ENCODE assay signal across 31 cellular contexts in genomic region chr5:83066548-83067110, GRCh38. TPM values are rescaled to one million over a fixed set of nuclear protein-coding genes. Genes with fewer than 3 reads are reported as not detected.
DNase-seq lines count a peak whose midpoint lies in the region; ATAC-seq, FAIRE-seq and TF ChIP-seq lines count a peak whose summit lies in the region.
"Had no signal": no experiment of that assay in that cellular context is flagged by ENCODE, and none has a peak within 500 bp of the region (broad histone marks: within the 10 kb centered on the region; RNA-seq: fewer than 3 reads in every experiment).

No MANE protein-coding gene starts in this region.

- H3K36me3 ChIP-seq in HEK293 (ENCODE audit: control insufficient read depth in 2 of 2, insufficient read depth in 1 of 2, low read length in 2 of 2) (peaks cover 0 to 18% of the 10 kb centered on the region in 2 experiments; a peak in 1 of 3 replicates), HepG2 (replicated peaks in 1 of 2; ENCODE audit: control insufficient read depth in 1 of 2, insufficient read depth in 2 of 2, low read length in 2 of 2) (peaks cover 1 to 19% of the 10 kb centered on the region in 2 experiments; a peak in 4 of 5 replicates), testis (ENCODE audit: low read depth, missing control alignments) (no peaks in the 10 kb centered on the region)
- H3K36me3 ChIP-seq: Peyer's patch, thyroid gland had no signal

- peak overlapping the region; percentile 57 for H3K27ac Mint-ChIP-seq in Calu3 (ENCODE audit: unreplicated experiment)
- H3K27ac Mint-ChIP-seq in central memory CD8-positive, alpha-beta T cell (ENCODE audit: low read depth), result peak overlapping the region; percentile 44
- no peak overlapping the region for H3K27ac Mint-ChIP-seq in activated CD4-positive, alpha-beta T cell treated with anti-CD3 and anti-CD28 coated beads for 36 hours

- CTCF ChIA-PET in Calu3 (lab: Charles Lee) (interaction anchor here (0.7 kb wide), 1 partner anchor 247 kb away, joined by 3 read pairs; no protein-coding TSS in a partner anchor), HEK293 (lab: Yijun Ruan, JAX) (interaction anchor here (1.1 kb wide), 1 partner anchor 36 kb away, joined by 3 read pairs; no protein-coding TSS in a partner anchor), HepG2 (lab: Yijun Ruan, JAX; ENCODE audit: low intra/inter-chr PET ratio, low total read pairs) (no interaction called here)
- CTCF ChIA-PET in activated CD4-positive, alpha-beta T cell treated with anti-CD3 and anti-CD28 coated beads for 36 hours (lab: Charles Lee), result interaction anchor here (0.6 kb wide), 1 partner anchor 364 kb away, joined by 3 read pairs; no protein-coding TSS in a partner anchor

- ATAC-seq in central memory CD8-positive, alpha-beta T cell (replicated peaks; ENCODE audit: extremely low read depth, poor library complexity, severe bottlenecking), result no peak
- no peak for ATAC-seq in HepG2
- ATAC-seq in activated CD4-positive, alpha-beta T cell treated with anti-CD3 and anti-CD28 coated beads for 36 hours, result no peak

- TF ChIP-seq EP300 in HepG2 (IDR thresholded peaks at IDR 0.05; ENCODE audit: low read depth in 2 of 2, low read length in 2 of 2) (no peak), HepG2 (CRISPR knock-in tag; IDR thresholded peaks at IDR 0.05; ENCODE audit: borderline replicate concordance) (no peak)

- 100% methylated on average over 2 of the region's 3 CpGs for WGBS in HepG2 (ENCODE audit: low lambda C conversion rate)
- 91 to 96% methylated on average over 3 of the region's 3 CpGs for WGBS in testis, 2 donors

- H3K27me3 ChIP-seq in HepG2 (ENCODE audit: control insufficient read depth in 1 of 2, insufficient read depth in 2 of 2, low read length in 2 of 2), result no peaks in the 10 kb centered on the region
- H3K27me3 ChIP-seq in testis, result no peaks in the 10 kb centered on the region
- H3K27me3 ChIP-seq: BLaER1, brain microvascular endothelial cell, dorsolateral prefrontal cortex, hepatocyte, Peyer's patch, stomach, thyroid gland had no signal

- TF ChIP-seq RAD21 in HepG2 (CRISPR knock-in tag; IDR thresholded peaks at IDR 0.05), result no peak

- H3K79me2 ChIP-seq in HepG2 (ENCODE audit: insufficient read depth, low read length), result peaks cover 86% of the 10 kb centered on the region

- H3K4me1 ChIP-seq in HEK293 (ENCODE audit: control insufficient read depth, insufficient read depth, low read length) (peaks cover 7% of the 10 kb centered on the region), HepG2 (ENCODE audit: insufficient read depth, low read length) (peaks cover 25% of the 10 kb centered on the region), testis (no peaks in the 10 kb centered on the region)
- H3K4me1 ChIP-seq: BLaER1, Peyer's patch, thyroid gland had no signal

- TF ChIP-seq POLR2A in HepG2 (IDR thresholded peaks at IDR 0.05; ENCODE audit: insufficient read depth in 1 of 2, low read depth in 2 of 2, low read length in 2 of 2) (no peak), testis (IDR thresholded peaks at IDR 0.05) (no peak)

- H3K4me3 ChIP-seq in HEK293 (ENCODE audit: low read depth, low read length) (no peak overlapping the region), HepG2 (replicated peaks in 1 of 3; ENCODE audit: insufficient read depth in 1 of 3, low read depth in 2 of 3, low read length in 3 of 3) (no peak overlapping the region), testis (no peak overlapping the region)
- H3K4me3 ChIP-seq: BLaER1, dorsolateral prefrontal cortex, hepatocyte, left ventricle myocardium inferior, Peyer's patch, stomach, thyroid gland had no signal

- POLR2A ChIA-PET in HEK293 (lab: Yijun Ruan, JAX), result no interaction called here
- POLR2A ChIA-PET in HepG2 (lab: Yijun Ruan, JAX), result no interaction called here
- POLR2A ChIA-PET in activated CD4-positive, alpha-beta T cell treated with anti-CD3 and anti-CD28 coated beads for 36 hours (lab: Charles Lee), result no interaction called here

- no peaks in the 10 kb centered on the region for H3K9me3 Mint-ChIP-seq in Calu3 (ENCODE audit: low read depth, unreplicated experiment)
- no peaks in the 10 kb centered on the region for H3K9me3 Mint-ChIP-seq in central memory CD8-positive, alpha-beta T cell
- H3K9me3 Mint-ChIP-seq in activated CD4-positive, alpha-beta T cell treated with anti-CD3 and anti-CD28 coated beads for 36 hours (ENCODE audit: low read depth), result no peaks in the 10 kb centered on the region
- H3K9me3 Mint-ChIP-seq: activated T-helper 2 cell treated with anti-CD3 and anti-CD28 coated beads, Interferon-gamma antibody, Interleukin-2, Interleukin-4, amounts not matched to agents 10 μg/mL and 5 μg/mL and 100 μg/mL, durations not matched to agents 14 hours and 24 hours and 36 hours had no signal

- no peak overlapping the region for H3K4me2 ChIP-seq in HepG2 (ENCODE audit: low read depth, low read length)
- H3K4me2 ChIP-seq: BLaER1, hepatocyte had no signal

- H3K9me3 ChIP-seq in HEK293 (ENCODE audit: control insufficient read depth, insufficient read depth, low read depth, low read length) (no peaks in the 10 kb centered on the region), HepG2 (ENCODE audit: low read length) (no peaks in the 10 kb centered on the region), testis (no peaks in the 10 kb centered on the region)
- H3K9me3 ChIP-seq: BLaER1, left ventricle myocardium inferior, Peyer's patch, stomach, thyroid gland had no signal

- in situ Hi-C loops in HepG2 (cut with HindIII; ENCODE audit: extremely low pct_ligation_motif_present, low pct_unique_long_range_greater_than_20kb), result no loop called here

- H3K27me3 Mint-ChIP-seq in Calu3 (ENCODE audit: unreplicated experiment), result no peaks in the 10 kb centered on the region
- H3K27me3 Mint-ChIP-seq in central memory CD8-positive, alpha-beta T cell, result no peaks in the 10 kb centered on the region
- no peaks in the 10 kb centered on the region for H3K27me3 Mint-ChIP-seq in activated CD4-positive, alpha-beta T cell treated with anti-CD3 and anti-CD28 coated beads for 36 hours

- peaks cover 44% of the 10 kb centered on the region for H3K4me1 Mint-ChIP-seq in Calu3 (ENCODE audit: low read depth, unreplicated experiment)
- peaks cover 56% of the 10 kb centered on the region for H3K4me1 Mint-ChIP-seq in central memory CD8-positive, alpha-beta T cell
- peaks cover 33% of the 10 kb centered on the region for H3K4me1 Mint-ChIP-seq in activated CD4-positive, alpha-beta T cell treated with anti-CD3 and anti-CD28 coated beads for 36 hours

- H3K9ac ChIP-seq in HepG2 (ENCODE audit: insufficient read depth, low read depth, low read length), result no peak overlapping the region
- H3K9ac ChIP-seq: BLaER1 had no signal

- peaks cover 13% of the 10 kb centered on the region for H3K36me3 Mint-ChIP-seq in Calu3 (ENCODE audit: insufficient read depth, unreplicated experiment)
- peaks cover 5% of the 10 kb centered on the region for H3K36me3 Mint-ChIP-seq in central memory CD8-positive, alpha-beta T cell (ENCODE audit: insufficient read depth)
- H3K36me3 Mint-ChIP-seq in activated CD4-positive, alpha-beta T cell treated with anti-CD3 and anti-CD28 coated beads for 36 hours (ENCODE audit: low read depth), result peaks cover 33% of the 10 kb centered on the region

- no peak for DNase-seq in Calu3
- no peak for DNase-seq in central memory CD8-positive, alpha-beta T cell (ENCODE audit: low spot score in 2 of 2)
- no peak for DNase-seq in HepG2 (ENCODE audit: low spot score)
- DNase-seq in testis, result no peak
- no peak for DNase-seq in activated CD4-positive, alpha-beta T cell treated with anti-CD3 and anti-CD28 coated beads for 36 hours
- no peak for DNase-seq in nucleus accumbens (lab: John Stamatoyannopoulos, UW)
- DNase-seq: activated CD4-positive, alpha-beta T cell treated with anti-CD3 and anti-CD28 coated beads for 4 hours; activated CD8-positive, alpha-beta memory T cell treated with anti-CD3 and anti-CD28 coated beads for 24 hours; activated naive CD4-positive, alpha-beta T cell treated with anti-CD3 and anti-CD28 coated beads, Interleukin-2, amount 50 U/mL, for 16 hours; activated T-cell treated with anti-CD3 and anti-CD28 coated beads for 4 hours; amniotic stem cell; brain microvascular endothelial cell; DMS153; dorsolateral prefrontal cortex; foreskin melanocyte; KG1; left ventricle myocardium inferior; MM.1S; NCI-H1436 treated with DMSO at 0.1 percent for 48 hours; NCI-H82; Peyer's patch; SHP77; stimulated activated CD4-positive, alpha-beta T cell treated with anti-CD3 and anti-CD28 coated beads, Interleukin-4, amount 100 ng/mL, for 1 hour; stomach; thyroid gland had no signal

- peaks cover 15% of the 10 kb centered on the region for H4K20me1 ChIP-seq in HepG2 (ENCODE audit: insufficient read depth, low read length)

- FAIRE-seq in HepG2 (lab: Jason Lieb, UNC), result no peak
- FAIRE-seq: GM12891, islet of Langerhans had no signal

- H2AFZ ChIP-seq in HepG2 (ENCODE audit: low read length), result no peak overlapping the region
- H2AFZ ChIP-seq: hepatocyte had no signal

- TF ChIP-seq CTCF in Calu3 (IDR thresholded peaks at IDR 0.05; ENCODE audit: unreplicated experiment) (no peak), HEK293 (tag by site-specific recombination; IDR thresholded peaks at IDR 0.05) (no peak), HepG2 (CRISPR knock-in tag; IDR thresholded peaks at IDR 0.05) (no peak), testis (IDR thresholded peaks at IDR 0.05) (no peak)

- intact Hi-C loops in Calu3 (cut with micrococcal nuclease; ENCODE audit: unreplicated experiment), result loop anchor here (10.0 kb wide), 1 partner anchor 702 kb away; no protein-coding TSS in a partner anchor
- intact Hi-C loops in HepG2 (cut with micrococcal nuclease; ENCODE audit: unreplicated experiment), result loop anchor here (10.0 kb wide), 1 partner anchor 408 kb away; the partner anchor contains the start of gene VCAN
- intact Hi-C loops in testis (cut with DNase I; ENCODE audit: low total_unique reads), result no loop called here
- intact Hi-C loops in activated CD4-positive, alpha-beta T cell treated with anti-CD3 and anti-CD28 coated beads for 36 hours (cut with DNase I, micrococcal nuclease), result no loop called here

- no peak overlapping the region for H3K4me3 Mint-ChIP-seq in Calu3 (ENCODE audit: low read depth, unreplicated experiment)
- no peak overlapping the region for H3K4me3 Mint-ChIP-seq in central memory CD8-positive, alpha-beta T cell
- H3K4me3 Mint-ChIP-seq in activated CD4-positive, alpha-beta T cell treated with anti-CD3 and anti-CD28 coated beads for 36 hours, result no peak overlapping the region

- no TSS peak for BruUV-seq in Calu3 (replicated peaks; lab: Mats Ljungman, UMichigan)
- BruUV-seq in HepG2 (replicated peaks; lab: Mats Ljungman, UMichigan), result no TSS peak

- no peak overlapping the region for H3K27ac ChIP-seq in HEK293 (ENCODE audit: extremely low read depth, low read depth, low read length)
- H3K27ac ChIP-seq in HepG2 (ENCODE audit: extremely low read length, insufficient read depth, low read length), result no peak overlapping the region
- no peak overlapping the region for H3K27ac ChIP-seq in testis
- H3K27ac ChIP-seq: BLaER1, brain microvascular endothelial cell, dorsolateral prefrontal cortex, hepatocyte, left ventricle myocardium inferior, Peyer's patch, stomach, thyroid gland had no signal

RNA-seq across cellular contexts. Expression of gene TMEM167A, which starts 10.6 kb away (rescaled TPM):
- total RNA-seq in Calu3 (2022), result 161 and 165 TPM in 2 replicates
- 78.7 and 122 TPM in 2 replicates for total RNA-seq in HepG2 (2016; rRNA removed; fragmentation: Illumina TruSeq; extraction: Trizol)
- 56.0 and 68.4 TPM in 2 replicates for total RNA-seq in HepG2 (2016; cell fraction: cytosol; rRNA removed; fragmentation: Illumina TruSeq; extraction: Trizol; ENCODE audit: low read depth)
- 83.6 and 113 TPM in 2 replicates for total RNA-seq in HepG2 (2016; cell fraction: insoluble cytoplasmic fraction; rRNA removed; fragmentation: Illumina TruSeq; extraction: Trizol)
- 101 and 103 TPM in 2 replicates for total RNA-seq in HepG2 (2016; cell fraction: membrane; rRNA removed; fragmentation: Illumina TruSeq; extraction: Trizol)
- total RNA-seq in HepG2 (2016; cell fraction: nucleus; rRNA removed; fragmentation: Illumina TruSeq; extraction: Trizol), result 48.5 and 52.0 TPM in 2 replicates
- 31.2 and 47.0 TPM in 2 replicates for polyA plus RNA-seq in HepG2 (2011; rRNA removed)
- 14.8 and 24.3 TPM in 2 replicates for polyA plus RNA-seq in HepG2 (2011; cell fraction: cytosol; rRNA removed)
- 10.8 and 14.5 TPM in 2 replicates for polyA plus RNA-seq in HepG2 (2011; cell fraction: nucleus; rRNA removed)
- polyA plus RNA-seq in HepG2 (2012), result 51.1 and 68.1 TPM in 2 replicates
- polyA plus RNA-seq in HepG2 (2016; cell fraction: cytosol; fragmentation: Illumina TruSeq; extraction: Trizol; ENCODE audit: low read depth), result 124 and 160 TPM in 2 replicates
- 154 and 158 TPM in 2 replicates for polyA plus RNA-seq in HepG2 (2016; cell fraction: insoluble cytoplasmic fraction; fragmentation: Illumina TruSeq; extraction: Trizol; ENCODE audit: low read depth)
- 139 and 166 TPM in 2 replicates for polyA plus RNA-seq in HepG2 (2016; cell fraction: membrane; fragmentation: Illumina TruSeq; extraction: Trizol; ENCODE audit: low read depth)
- polyA plus RNA-seq in HepG2 (2016; cell fraction: nucleus; fragmentation: Illumina TruSeq; extraction: Trizol; ENCODE audit: insufficient read depth, low read depth), result 110 and 111 TPM in 2 replicates
- polyA minus RNA-seq in HepG2 (2011; rRNA and poly(A)+ RNA removed; ENCODE audit: low replicate concordance), result 10.9 and 15.7 TPM in 2 replicates
- 18.0 and 21.0 TPM in 2 replicates for polyA minus RNA-seq in HepG2 (2011; cell fraction: cytosol; rRNA and poly(A)+ RNA removed)
- polyA minus RNA-seq in HepG2 (2011; cell fraction: nucleus; rRNA and poly(A)+ RNA removed), result 49.2 and 65.1 TPM in 2 replicates
- 10 to 100 TPM; 34.7 to 39.0 TPM for total RNA-seq in testis
- 47.7 TPM for polyA plus RNA-seq in testis (ENCODE audit: insufficient read depth, low read depth, low replicate concordance)
- total RNA-seq in activated CD4-positive, alpha-beta T cell treated with anti-CD3 and anti-CD28 coated beads for 36 hours, result 10 to 100 TPM; 32.7 to 70.9 TPM

RNA-seq across cellular contexts. Expression of gene XRCC4, which starts 10.7 kb away (rescaled TPM):
- total RNA-seq in Calu3 (2022), result 25.5 and 34.2 TPM in 2 replicates
- 12.6 and 21.8 TPM in 2 replicates for total RNA-seq in HepG2 (2016; rRNA removed; fragmentation: Illumina TruSeq; extraction: Trizol)
- 3.6 and 3.7 TPM in 2 replicates for total RNA-seq in HepG2 (2016; cell fraction: cytosol; rRNA removed; fragmentation: Illumina TruSeq; extraction: Trizol; ENCODE audit: low read depth)
- 13.0 and 21.9 TPM in 2 replicates for total RNA-seq in HepG2 (2016; cell fraction: insoluble cytoplasmic fraction; rRNA removed; fragmentation: Illumina TruSeq; extraction: Trizol)
- total RNA-seq in HepG2 (2016; cell fraction: membrane; rRNA removed; fragmentation: Illumina TruSeq; extraction: Trizol), result 4.2 and 5.0 TPM in 2 replicates
- 15.2 and 16.2 TPM in 2 replicates for total RNA-seq in HepG2 (2016; cell fraction: nucleus; rRNA removed; fragmentation: Illumina TruSeq; extraction: Trizol)
- polyA plus RNA-seq in HepG2 (2011; rRNA removed), result 2.0 and 2.8 TPM in 2 replicates
- polyA plus RNA-seq in HepG2 (2011; cell fraction: cytosol; rRNA removed), result 0.98 and 1.6 TPM in 2 replicates
- polyA plus RNA-seq in HepG2 (2011; cell fraction: nucleus; rRNA removed), result 0.58 and 0.66 TPM in 2 replicates
- 3.8 and 6.4 TPM in 2 replicates for polyA plus RNA-seq in HepG2 (2012)
- polyA plus RNA-seq in HepG2 (2016; cell fraction: cytosol; fragmentation: Illumina TruSeq; extraction: Trizol; ENCODE audit: low read depth), result 1.5 and 1.9 TPM in 2 replicates
- 17.3 and 22.9 TPM in 2 replicates for polyA plus RNA-seq in HepG2 (2016; cell fraction: insoluble cytoplasmic fraction; fragmentation: Illumina TruSeq; extraction: Trizol; ENCODE audit: low read depth)
- polyA plus RNA-seq in HepG2 (2016; cell fraction: membrane; fragmentation: Illumina TruSeq; extraction: Trizol; ENCODE audit: low read depth), result 2.8 and 2.9 TPM in 2 replicates
- 6.1 TPM in 2 replicates for polyA plus RNA-seq in HepG2 (2016; cell fraction: nucleus; fragmentation: Illumina TruSeq; extraction: Trizol; ENCODE audit: insufficient read depth, low read depth)
- polyA minus RNA-seq in HepG2 (2011; rRNA and poly(A)+ RNA removed; ENCODE audit: low replicate concordance), result 0.46 and 1.4 TPM in 2 replicates
- 1.1 and 1.6 TPM in 2 replicates for polyA minus RNA-seq in HepG2 (2011; cell fraction: cytosol; rRNA and poly(A)+ RNA removed)
- 11.3 and 12.4 TPM in 2 replicates for polyA minus RNA-seq in HepG2 (2011; cell fraction: nucleus; rRNA and poly(A)+ RNA removed)
- 10 to 100 TPM; 14.2 to 23.3 TPM for total RNA-seq in testis
- polyA plus RNA-seq in testis (ENCODE audit: insufficient read depth, low read depth, low replicate concordance), result 17.1 TPM
- total RNA-seq in activated CD4-positive, alpha-beta T cell treated with anti-CD3 and anti-CD28 coated beads for 36 hours, result 10 to 100 TPM; 13.7 to 16.9 TPM

Comparison
In these comparisons a context has a peak if more than half of its experiments do, and no peak if none do; other contexts are left out.
1. intact Hi-C loops: an anchor here in Calu3 (10.0 kb wide) and HepG2 (10.0 kb wide); none called in testis and activated CD4-positive, alpha-beta T cell treated with anti-CD3 and anti-CD28 coated beads for 36 hours.